ENCODE assay signal across 2 cellular contexts in the genomic region with DNA sequence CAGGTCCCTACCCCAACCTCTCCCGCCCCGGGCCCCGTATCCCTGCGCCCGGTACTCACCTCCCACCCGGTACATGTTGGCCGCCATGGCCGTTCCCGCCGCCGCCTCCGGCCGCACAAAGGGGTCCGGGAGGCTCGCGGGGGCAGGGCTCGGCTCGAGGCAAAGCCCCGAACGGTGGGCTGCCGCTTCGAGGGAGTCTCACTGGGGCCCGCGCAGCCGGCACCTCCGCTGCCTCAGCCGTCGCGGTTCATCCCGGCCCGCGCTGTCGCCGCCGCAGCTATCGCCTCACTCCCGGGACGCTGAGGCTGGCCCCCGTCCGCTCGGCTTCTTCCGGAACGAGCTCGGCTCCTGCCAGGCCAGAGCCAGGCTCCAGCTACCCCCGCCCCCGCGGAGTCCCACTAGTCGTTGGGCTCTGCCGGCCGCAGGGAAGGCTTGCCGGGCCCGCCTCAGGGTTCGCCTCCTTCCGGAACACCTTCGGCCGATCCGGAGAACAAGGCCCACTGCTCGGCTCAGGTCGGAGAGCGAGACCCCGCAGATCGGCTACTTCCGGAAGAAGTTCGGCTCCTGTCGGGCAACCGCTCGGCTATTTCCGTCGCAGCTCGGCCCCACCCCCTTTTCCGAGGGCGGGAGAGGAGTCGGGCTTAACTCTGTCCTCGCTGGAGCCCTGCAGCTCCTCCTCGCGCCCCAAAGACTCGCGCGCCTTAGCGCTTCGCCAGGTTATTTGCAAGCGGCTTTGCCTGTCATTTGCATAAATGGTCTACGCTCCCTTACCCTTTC.
A peak's percentile ranks its signal among the peaks of the same experiment; 100 is the strongest.
TF ChIP-seq lines count a peak whose summit lies in the region.

A gene (minus strand): TSS at position 502 of the 777 bp plus-strand sequence. CDS start 415 bp downstream, at position 87.

TF ChIP-seq in IMR-90, 13 proteins besides CTCF, POLR2A, EP300 and RAD21:
- TF ChIP-seq CEBPB (IDR thresholded peaks at IDR 0.05; ENCODE audit: low read depth, low read length), result no peak
- no peak for TF ChIP-seq MAFK (IDR thresholded peaks at IDR 0.05; ENCODE audit: low read depth, low read length)
- TF ChIP-seq, protein P1, sequence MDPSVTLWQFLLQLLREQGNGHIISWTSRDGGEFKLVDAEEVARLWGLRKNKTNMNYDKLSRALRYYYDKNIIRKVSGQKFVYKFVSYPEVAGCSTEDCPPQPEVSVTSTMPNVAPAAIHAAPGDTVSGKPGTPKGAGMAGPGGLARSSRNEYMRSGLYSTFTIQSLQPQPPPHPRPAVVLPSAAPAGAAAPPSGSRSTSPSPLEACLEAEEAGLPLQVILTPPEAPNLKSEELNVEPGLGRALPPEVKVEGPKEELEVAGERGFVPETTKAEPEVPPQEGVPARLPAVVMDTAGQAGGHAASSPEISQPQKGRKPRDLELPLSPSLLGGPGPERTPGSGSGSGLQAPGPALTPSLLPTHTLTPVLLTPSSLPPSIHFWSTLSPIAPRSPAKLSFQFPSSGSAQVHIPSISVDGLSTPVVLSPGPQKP (IDR thresholded peaks at IDR 0.05; ENCODE audit: borderline replicate concordance, low read depth, low read length), result no peak
- peak; percentile 29; the same call in 1 of the 2 replicates for TF ChIP-seq CHD1 (IDR thresholded peaks at IDR 0.05; ENCODE audit: low read depth, low read length)
- TF ChIP-seq, protein P2, sequence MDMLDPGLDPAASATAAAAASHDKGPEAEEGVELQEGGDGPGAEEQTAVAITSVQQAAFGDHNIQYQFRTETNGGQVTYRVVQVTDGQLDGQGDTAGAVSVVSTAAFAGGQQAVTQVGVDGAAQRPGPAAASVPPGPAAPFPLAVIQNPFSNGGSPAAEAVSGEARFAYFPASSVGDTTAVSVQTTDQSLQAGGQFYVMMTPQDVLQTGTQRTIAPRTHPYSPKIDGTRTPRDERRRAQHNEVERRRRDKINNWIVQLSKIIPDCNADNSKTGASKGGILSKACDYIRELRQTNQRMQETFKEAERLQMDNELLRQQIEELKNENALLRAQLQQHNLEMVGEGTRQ (IDR thresholded peaks at IDR 0.05; ENCODE audit: low read depth, low read length), result no peak
- TF ChIP-seq MAZ (IDR thresholded peaks at IDR 0.05; ENCODE audit: borderline replicate concordance, low read depth, low read length), result peak; percentile 58; the same call in 1 of the 2 replicates
- TF ChIP-seq RFX5 (IDR thresholded peaks at IDR 0.05; ENCODE audit: low read depth, low read length), result no peak
- TF ChIP-seq MXI1 (IDR thresholded peaks at IDR 0.05; ENCODE audit: borderline replicate concordance, low read depth, low read length), result no peak; the same call in 1 of the 2 replicates
- no peak for TF ChIP-seq RCOR1 (IDR thresholded peaks at IDR 0.05; ENCODE audit: insufficient replicate concordance, low read length)
- TF ChIP-seq SMC3 (IDR thresholded peaks at IDR 0.05; ENCODE audit: low read depth, low read length), result no peak
- TF ChIP-seq NFE2L2 (IDR thresholded peaks at IDR 0.05; ENCODE audit: low read depth, low read length), result no peak
- no peak for TF ChIP-seq FOS (IDR thresholded peaks at IDR 0.05; ENCODE audit: low read depth, low read length)
- no peak for TF ChIP-seq BHLHE40 (IDR thresholded peaks at IDR 0.05; ENCODE audit: low read depth, low read length)

TF ChIP-seq in endothelial cell of umbilical vein, 7 proteins besides CTCF, POLR2A, EP300 and RAD21:
- TF ChIP-seq POLR2AphosphoS5 (IDR thresholded peaks at IDR 0.05; ENCODE audit: insufficient read depth, low read depth, low read length), result peak; percentile 89
- TF ChIP-seq FOS (IDR thresholded peaks at IDR 0.05; ENCODE audit: borderline replicate concordance, insufficient read depth, low read length), result no peak
